In the genomic region with DNA sequence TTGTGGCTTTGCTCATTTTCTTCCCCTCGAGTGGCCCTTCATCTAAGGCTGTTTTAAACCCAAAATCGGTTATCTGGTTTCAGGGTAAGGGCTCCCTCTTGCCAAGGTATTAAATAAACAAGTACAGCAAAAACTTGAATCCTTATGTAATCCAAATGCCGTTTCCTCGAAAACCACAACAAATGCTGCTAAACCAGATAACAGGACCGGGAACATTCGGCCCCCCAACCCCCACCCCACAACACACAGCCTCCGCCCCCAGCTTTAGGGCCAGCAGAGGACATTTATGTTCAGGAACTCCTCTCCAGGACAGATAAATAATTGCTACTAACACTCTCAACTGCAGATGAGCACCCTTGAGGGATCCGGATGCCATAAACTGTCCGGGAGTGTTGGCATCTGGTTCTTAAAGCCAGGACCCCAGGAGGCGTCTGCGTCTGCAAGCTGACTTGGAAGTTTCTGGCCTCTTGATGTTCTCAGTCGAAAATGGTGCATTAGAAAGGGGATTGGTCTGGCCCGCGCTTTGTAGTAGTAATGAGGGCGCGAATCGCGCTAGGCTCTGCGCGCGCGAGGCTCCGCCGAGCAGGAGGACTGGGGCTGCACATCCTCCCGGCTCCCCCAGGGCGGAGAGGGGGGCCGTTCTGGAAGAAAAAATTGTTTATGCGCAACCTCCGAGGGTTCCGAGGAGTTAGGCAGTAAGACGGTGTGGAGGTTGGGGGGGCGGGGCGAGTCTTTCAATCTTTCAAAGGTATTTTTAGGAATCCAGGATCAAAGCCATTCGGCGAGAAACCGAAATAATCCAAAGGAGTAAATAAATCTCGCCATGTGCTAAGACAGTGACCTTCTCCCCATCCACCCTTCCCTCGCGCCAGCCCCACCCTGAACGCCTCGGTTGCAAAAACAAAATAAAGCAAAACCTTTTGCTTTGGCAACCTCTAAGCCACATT, we compare ENCODE assay signal across 8 cellular contexts. TPM values are rescaled to one million over a fixed set of nuclear protein-coding genes. Genes with fewer than 3 reads are reported as not detected.
A peak's percentile ranks its signal among the peaks of the same experiment; 100 is the strongest.
DNase-seq lines count a peak whose midpoint lies in the region; ATAC-seq and TF ChIP-seq lines count a peak whose summit lies in the region.

No MANE protein-coding gene starts in this region.

- H3K36me3 ChIP-seq in tibial nerve, result no peaks in the 10 kb centered on the region

- no peak for TF ChIP-seq EP300 in tibial nerve (IDR thresholded peaks at IDR 0.05)

- POLR2A ChIA-PET in activated B cell treated with CpG ODN at 0.5 μM for 24 hours (lab: Charles Lee), result interaction anchor here (0.6 kb wide), 4 partner anchors 133 to 1472 kb away, joined by 4 to 6 read pairs (median 4); no protein-coding TSS in a partner anchor

- intact Hi-C loops in activated B cell treated with CpG ODN at 0.5 μM for 24 hours (cut with micrococcal nuclease), result no loop called here

- H3K4me3 Mint-ChIP-seq in activated B cell treated with CpG ODN at 0.5 μM for 24 hours, result peak overlapping the region; percentile 52

- 0 to 1% methylated on average over 40 to 41 of the region's 41 CpGs for WGBS in tibial nerve, 2 donors

- no peak for TF ChIP-seq POLR2A in tibial nerve (IDR thresholded peaks at IDR 0.05)

- H3K9me3 ChIP-seq in tibial nerve, result peaks cover 0 to 17% (median 0%) of the 10 kb centered on the region in 4 donors

- no peak for TF ChIP-seq CTCF in activated B cell treated with CpG ODN at 0.5 μM for 24 hours (IDR thresholded peaks at IDR 0.05)
- peak in 2 of 5 experiments; percentile 23 to 38 for TF ChIP-seq CTCF in tibial nerve (IDR thresholded peaks at IDR 0.05)

- H3K27ac Mint-ChIP-seq in activated B cell treated with CpG ODN at 0.5 μM for 24 hours, result peak overlapping the region; percentile 41

- no peaks in the 10 kb centered on the region for H3K36me3 Mint-ChIP-seq in activated B cell treated with CpG ODN at 0.5 μM for 24 hours (ENCODE audit: low read depth)

- peak; percentile 57 for DNase-seq in activated CD4-positive, alpha-beta T cell treated with anti-CD3 and anti-CD28 coated beads for 48 hours
- DNase-seq in activated CD4-positive, alpha-beta T cell treated with anti-CD3 and anti-CD28 coated beads, Interleukin-2, amount 50 U/mL, for 4 hours, result no peak
- peak; percentile 90 for DNase-seq in NCI-H2196 treated with DMSO at 0.1 percent for 48 hours (lab: John Stamatoyannopoulos, UW; ENCODE audit: unreplicated experiment)
- no peak for DNase-seq in activated B cell treated with CpG ODN at 0.5 μM for 24 hours
- no peak for DNase-seq in epithelial cell of prostate (ENCODE audit: low read depth, low spot score)
- peak; percentile 18 for DNase-seq in middle frontal gyrus (ENCODE audit: extremely low spot score, low spot score)
- peak in 1 of 2 donors; percentile 21 for DNase-seq in tibial nerve (ENCODE audit: low spot score in 2 of 2)

- H3K27ac ChIP-seq in epithelial cell of prostate, result peak overlapping the region; percentile 71
- peak overlapping the region; percentile 84 to 98 (median 96) for H3K27ac ChIP-seq in tibial nerve

- peaks cover 68% of the 10 kb centered on the region for H3K27me3 Mint-ChIP-seq in activated B cell treated with CpG ODN at 0.5 μM for 24 hours

- ATAC-seq in activated B cell treated with CpG ODN at 0.5 μM for 24 hours (ENCODE audit: low read depth), result no peak
- no peak for ATAC-seq in GM21529 (IDR thresholded peaks at IDR 0.05; ENCODE audit: unreplicated experiment)

- CTCF ChIA-PET in activated B cell treated with CpG ODN at 0.5 μM for 24 hours (lab: Charles Lee), result no interaction called here

- H3K9me3 Mint-ChIP-seq in activated B cell treated with CpG ODN at 0.5 μM for 24 hours, result peaks cover 14% of the 10 kb centered on the region

- H3K27me3 ChIP-seq in tibial nerve, result peaks cover 0 to 2% of the 10 kb centered on the region in 2 donors

- peak overlapping the region; percentile 34 to 67 (median 54) for H3K4me3 ChIP-seq in tibial nerve

- peaks cover 41% of the 10 kb centered on the region for H3K4me1 Mint-ChIP-seq in activated B cell treated with CpG ODN at 0.5 μM for 24 hours

- H3K4me1 ChIP-seq in tibial nerve, result peaks cover 0 to 53% (median 17%) of the 10 kb centered on the region in 4 donors

RNA-seq across cellular contexts. Expression of gene ID2, which starts 3.9 kb away (rescaled TPM):
- total RNA-seq in activated B cell treated with CpG ODN at 0.5 μM for 24 hours, result 6.4 and 8.1 TPM in 2 replicates
- total RNA-seq in tibial nerve, result 100 to 1,000 TPM; 145 to 208 (median 166) TPM

Comparison
In these comparisons a context has a peak if more than half of its experiments do, and no peak if none do; other contexts are left out.
1. DNase-seq: peak in activated CD4-positive, alpha-beta T cell treated with anti-CD3 and anti-CD28 coated beads for 48 hours (single experiment), NCI-H2196 treated with DMSO at 0.1 percent for 48 hours (single experiment) and middle frontal gyrus (single experiment); none in activated CD4-positive, alpha-beta T cell treated with anti-CD3 and anti-CD28 coated beads, Interleukin-2, amount 50 U/mL, for 4 hours (0 of 2), activated B cell treated with CpG ODN at 0.5 μM for 24 hours (single experiment) and epithelial cell of prostate (single experiment).
2. RNA of gene ID2, which starts 3.9 kb away (total RNA-seq): 145 to 208 TPM in tibial nerve; 6.4 to 8.1 TPM in activated B cell treated with CpG ODN at 0.5 μM for 24 hours; every median in the first group is over 10 times any median in the second.